1 cellular context compared by ENCODE assay signal in genomic region chr1:161390559-161390858, GRCh38.
TF ChIP-seq lines count a peak whose summit lies in the region.

No MANE protein-coding gene starts in this region.

TF ChIP-seq in K562, 482 proteins besides CTCF, POLR2A, EP300 and RAD21 (continued from another document):
- 0 out of 2 replicates have a peak, but pooled peaks have one; percentile 23 for TF ChIP-seq ZBTB49 (CRISPR knock-in tag; IDR thresholded peaks at IDR 0.05; ENCODE audit: borderline replicate concordance)
- TF ChIP-seq LCOR (CRISPR knock-in tag; IDR thresholded peaks at IDR 0.05) = 0 out of 2 replicates have a peak, but pooled peaks have one; percentile 5
- 0 out of 2 replicates have a peak, but pooled peaks have one; percentile 40 for TF ChIP-seq FOXK1 (CRISPR knock-in tag; IDR thresholded peaks at IDR 0.05; ENCODE audit: borderline replicate concordance)
- TF ChIP-seq RAD51 (IDR thresholded peaks at IDR 0.05; ENCODE audit: borderline replicate concordance, low read depth) = no peak
- no peak for TF ChIP-seq TSC22D4 (tag; IDR thresholded peaks at IDR 0.05)
- no peak for TF ChIP-seq MLX (CRISPR knock-in tag; conservative IDR thresholded peaks at IDR 0.05)
- TF ChIP-seq UBTF (IDR thresholded peaks at IDR 0.05; ENCODE audit: borderline replicate concordance in 1 of 2, low read depth in 2 of 2, low read length in 2 of 2) = no peak
- TF ChIP-seq ZNF778 (CRISPR knock-in tag; IDR thresholded peaks at IDR 0.05) = no peak
- peak; percentile 1; the same call in 1 of the 2 replicates for TF ChIP-seq ZNF592 (IDR thresholded peaks at IDR 0.05)
- TF ChIP-seq ZBTB40 (IDR thresholded peaks at IDR 0.05) = peak; percentile 54
- TF ChIP-seq ZBTB40 (CRISPR knock-in tag; IDR thresholded peaks at IDR 0.05) = no peak
- 0 out of 2 replicates have a peak, but pooled peaks have one; percentile 5 for TF ChIP-seq CXXC5 (CRISPR knock-in tag; IDR thresholded peaks at IDR 0.05)
- TF ChIP-seq MAZ (CRISPR knock-in tag; conservative IDR thresholded peaks at IDR 0.05 in 1 of 2, IDR thresholded peaks at IDR 0.05 in 1 of 2) = 0 out of 4 replicates have a peak, but pooled peaks of 1 of the 2 experiments have one; percentile 20
